Comparison of ENCODE assay signal across 8 cellular contexts in genomic region chr12:46473634-46474201, GRCh38.
DNase-seq lines count a peak whose midpoint lies in the region; ATAC-seq and TF ChIP-seq lines count a peak whose summit lies in the region.

No MANE protein-coding gene starts in this region.

- peak overlapping the region; percentile 53 for H3K27ac Mint-ChIP-seq in activated T-cell treated with anti-CD3 and anti-CD28 coated beads, Interleukin-2, amount 50 U/mL, for 24 hours
- H3K27ac Mint-ChIP-seq in activated CD8-positive, alpha-beta T cell treated with anti-CD3 and anti-CD28 coated beads for 36 hours: peak overlapping the region; percentile 12

- TF ChIP-seq CTCF in HFF-Myc (IDR thresholded peaks at IDR 0.05; ENCODE audit: low read depth, low read length, missing control alignments): no peak
- no peak for TF ChIP-seq CTCF in activated CD8-positive, alpha-beta T cell treated with anti-CD3 and anti-CD28 coated beads for 36 hours (IDR thresholded peaks at IDR 0.05)

- H3K9me3 Mint-ChIP-seq in activated T-cell treated with anti-CD3 and anti-CD28 coated beads, Interleukin-2, amount 50 U/mL, for 24 hours: no peaks in the 10 kb centered on the region
- H3K9me3 Mint-ChIP-seq in activated CD8-positive, alpha-beta T cell treated with anti-CD3 and anti-CD28 coated beads for 36 hours: no peaks in the 10 kb centered on the region

- no peaks in the 10 kb centered on the region for H3K36me3 ChIP-seq in rectal smooth muscle tissue (ENCODE audit: control insufficient read depth, insufficient read depth, low read length)

- POLR2A ChIA-PET in activated CD8-positive, alpha-beta T cell treated with anti-CD3 and anti-CD28 coated beads for 36 hours (lab: Charles Lee): no interaction called here

- intact Hi-C loops in activated CD8-positive, alpha-beta T cell treated with anti-CD3 and anti-CD28 coated beads for 36 hours (cut with micrococcal nuclease): no loop called here
- intact Hi-C loops in Right ventricle myocardium superior (cut with DNase I): no loop called here

- no peak for ATAC-seq in activated CD8-positive, alpha-beta T cell treated with anti-CD3 and anti-CD28 coated beads for 36 hours
- peak; percentile 91 for ATAC-seq in Right ventricle myocardium superior (ENCODE audit: poor library complexity)

- no peaks in the 10 kb centered on the region for H3K36me3 Mint-ChIP-seq in activated T-cell treated with anti-CD3 and anti-CD28 coated beads, Interleukin-2, amount 50 U/mL, for 24 hours (ENCODE audit: low read depth)
- H3K36me3 Mint-ChIP-seq in activated CD8-positive, alpha-beta T cell treated with anti-CD3 and anti-CD28 coated beads for 36 hours (ENCODE audit: low read depth): peaks cover 3% of the 10 kb centered on the region

- peaks cover 27% of the 10 kb centered on the region for H3K4me1 Mint-ChIP-seq in activated T-cell treated with anti-CD3 and anti-CD28 coated beads, Interleukin-2, amount 50 U/mL, for 24 hours (ENCODE audit: low read depth)
- H3K4me1 Mint-ChIP-seq in activated CD8-positive, alpha-beta T cell treated with anti-CD3 and anti-CD28 coated beads for 36 hours (ENCODE audit: low read depth): peaks cover 19% of the 10 kb centered on the region

- peaks cover 5% of the 10 kb centered on the region for H3K4me1 ChIP-seq in rectal smooth muscle tissue (ENCODE audit: control insufficient read depth, insufficient read depth, low read length)

- H3K9ac ChIP-seq in rectal smooth muscle tissue (ENCODE audit: low read length): no peak overlapping the region

- peak overlapping the region; percentile 78 for H3K27ac ChIP-seq in rectal smooth muscle tissue (ENCODE audit: low read depth, low read length)

- CTCF ChIA-PET in activated CD8-positive, alpha-beta T cell treated with anti-CD3 and anti-CD28 coated beads for 36 hours (lab: Charles Lee): interaction anchor here (0.9 to 1.2 kb wide), 4 partner anchors 10 to 188 kb away, joined by 3 to 4 read pairs (median 4); no protein-coding TSS in a partner anchor

- H3K27me3 ChIP-seq in rectal smooth muscle tissue (ENCODE audit: control insufficient read depth, insufficient read depth, low read length): no peaks in the 10 kb centered on the region

- no peaks in the 10 kb centered on the region for H3K27me3 Mint-ChIP-seq in activated T-cell treated with anti-CD3 and anti-CD28 coated beads, Interleukin-2, amount 50 U/mL, for 24 hours
- H3K27me3 Mint-ChIP-seq in activated CD8-positive, alpha-beta T cell treated with anti-CD3 and anti-CD28 coated beads for 36 hours: no peaks in the 10 kb centered on the region

- H3K4me3 ChIP-seq in HFF-Myc (replicated peaks; ENCODE audit: low read depth, low read length) (no peak overlapping the region), rectal smooth muscle tissue (ENCODE audit: low read length) (no peak overlapping the region)

- DNase-seq in activated T-cell treated with anti-CD3 and anti-CD28 coated beads, Interleukin-2, amount 50 U/mL, for 24 hours: no peak
- no peak for DNase-seq in activated T-cell treated with anti-CD3 and anti-CD28 coated beads, Interleukin-2, amount 50 U/mL, for 1 hour
- DNase-seq in HFF-Myc (ENCODE audit: extremely low read depth, low read depth) (peak; percentile 85), MV-4-11 (lab: John Stamatoyannopoulos, UW) (peak; percentile 92), Right ventricle myocardium superior (peak; percentile 74), cerebellum (ENCODE audit: low spot score) (no peak)
- no peak for DNase-seq in activated CD8-positive, alpha-beta T cell treated with anti-CD3 and anti-CD28 coated beads for 36 hours

- H3K4me3 Mint-ChIP-seq in activated T-cell treated with anti-CD3 and anti-CD28 coated beads, Interleukin-2, amount 50 U/mL, for 24 hours: no peak overlapping the region
- H3K4me3 Mint-ChIP-seq in activated CD8-positive, alpha-beta T cell treated with anti-CD3 and anti-CD28 coated beads for 36 hours: peak overlapping the region; percentile 9

Comparison
In these comparisons a context has a peak if more than half of its experiments do, and no peak if none do; other contexts are left out.
1. DNase-seq: peak in HFF-Myc (single experiment), MV-4-11 (single experiment) and Right ventricle myocardium superior (single experiment); none in activated T-cell treated with anti-CD3 and anti-CD28 coated beads, Interleukin-2, amount 50 U/mL, for 24 hours (single experiment), activated T-cell treated with anti-CD3 and anti-CD28 coated beads, Interleukin-2, amount 50 U/mL, for 1 hour (single experiment), activated CD8-positive, alpha-beta T cell treated with anti-CD3 and anti-CD28 coated beads for 36 hours (single experiment) and cerebellum (single experiment).